1 cellular context compared by ENCODE assay signal in genomic region chr19:51372649-51373504, GRCh38.
A peak's percentile ranks its signal among the peaks of the same experiment; 100 is the strongest.
TF ChIP-seq lines count a peak whose summit lies in the region.

A gene with protein sequence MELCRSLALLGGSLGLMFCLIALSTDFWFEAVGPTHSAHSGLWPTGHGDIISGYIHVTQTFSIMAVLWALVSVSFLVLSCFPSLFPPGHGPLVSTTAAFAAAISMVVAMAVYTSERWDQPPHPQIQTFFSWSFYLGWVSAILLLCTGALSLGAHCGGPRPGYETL (minus strand): TSS chr19:51372654. CDS start chr19:51372535, 119 bp downstream.

TF ChIP-seq in GM12878, 131 proteins besides CTCF, POLR2A, EP300 and RAD21 (continued from another document):
- TF ChIP-seq CEBPZ (IDR thresholded peaks at IDR 0.05; ENCODE audit: low read depth, low read length) = no peak
- TF ChIP-seq STAT3 (IDR thresholded peaks at IDR 0.05; ENCODE audit: low read depth, low read length) = no peak
- no peak; the same call in 2 of the 3 replicates for TF ChIP-seq POU2F2 (IDR thresholded peaks at IDR 0.05; ENCODE audit: borderline replicate concordance, low read depth, low read length)
- 0 out of 2 replicates have a peak, but pooled peaks have one; percentile 28 for TF ChIP-seq MTA3 (IDR thresholded peaks at IDR 0.05; ENCODE audit: borderline replicate concordance, low read length)
- no peak for TF ChIP-seq YY1 (IDR thresholded peaks at IDR 0.05; ENCODE audit: low read depth, low read length)
- no peak for TF ChIP-seq DPF2 (IDR thresholded peaks at IDR 0.05)
- TF ChIP-seq, protein P1, sequence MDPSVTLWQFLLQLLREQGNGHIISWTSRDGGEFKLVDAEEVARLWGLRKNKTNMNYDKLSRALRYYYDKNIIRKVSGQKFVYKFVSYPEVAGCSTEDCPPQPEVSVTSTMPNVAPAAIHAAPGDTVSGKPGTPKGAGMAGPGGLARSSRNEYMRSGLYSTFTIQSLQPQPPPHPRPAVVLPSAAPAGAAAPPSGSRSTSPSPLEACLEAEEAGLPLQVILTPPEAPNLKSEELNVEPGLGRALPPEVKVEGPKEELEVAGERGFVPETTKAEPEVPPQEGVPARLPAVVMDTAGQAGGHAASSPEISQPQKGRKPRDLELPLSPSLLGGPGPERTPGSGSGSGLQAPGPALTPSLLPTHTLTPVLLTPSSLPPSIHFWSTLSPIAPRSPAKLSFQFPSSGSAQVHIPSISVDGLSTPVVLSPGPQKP (IDR thresholded peaks at IDR 0.05; ENCODE audit: low read depth, low read length) = no peak
- TF ChIP-seq KLF5 (IDR thresholded peaks at IDR 0.05; ENCODE audit: partially characterized antibody) = no peak
- TF ChIP-seq SMARCA5 (IDR thresholded peaks at IDR 0.05) = no peak
- no peak for TF ChIP-seq TAF1 (IDR thresholded peaks at IDR 0.05; ENCODE audit: borderline replicate concordance, low read depth, low read length)
- TF ChIP-seq EZH2 (IDR thresholded peaks at IDR 0.05; ENCODE audit: borderline replicate concordance, control insufficient read depth, low read depth, low read length) = no peak
- TF ChIP-seq ZNF207 (IDR thresholded peaks at IDR 0.05; ENCODE audit: borderline replicate concordance) = no peak
- TF ChIP-seq USF1 (IDR thresholded peaks at IDR 0.05; ENCODE audit: borderline replicate concordance, extremely low read length, insufficient read depth, low read depth, low read length) = no peak
- 0 out of 2 replicates have a peak, but pooled peaks have one; percentile 67 for TF ChIP-seq ATF7 (IDR thresholded peaks at IDR 0.05; ENCODE audit: low read depth)
- no peak for TF ChIP-seq SIX5 (IDR thresholded peaks at IDR 0.05; ENCODE audit: low read depth, low read length, severe bottlenecking)
- TF ChIP-seq NBN (IDR thresholded peaks at IDR 0.05) = peak; percentile 85
